14 cellular contexts compared by ENCODE assay signal in genomic region chr2:152396051-152396511, GRCh38.
DNase-seq lines count a peak whose midpoint lies in the region; ATAC-seq and TF ChIP-seq lines count a peak whose summit lies in the region.
"Had no signal": no experiment of that assay in that cellular context is flagged by ENCODE, and none has a peak within 500 bp of the region (broad histone marks: within the 10 kb centered on the region; RNA-seq: fewer than 3 reads in every experiment).

No MANE protein-coding gene starts in this region.

- 70 to 86% methylated on average over 4 of the region's 4 CpGs for WGBS in sigmoid colon, 2 donors

- TF ChIP-seq CTCF in AG04449 (IDR thresholded peaks at IDR 0.05; ENCODE audit: insufficient read depth, low read length, missing control alignments) (no peak), ascending aorta (IDR thresholded peaks at IDR 0.05) (no peak), sigmoid colon (IDR thresholded peaks at IDR 0.05) (no peak), endothelial cell (IDR thresholded peaks at IDR 0.05; ENCODE audit: unreplicated experiment) (no peak), foreskin keratinocyte (conservative IDR thresholded peaks at IDR 0.05) (no peak)

- CTCF ChIA-PET in AG04449 (lab: Yijun Ruan, JAX): interaction anchor here (0.9 to 1.6 kb wide), 2 partner anchors 240 to 372 kb away, joined by 3 to 5 read pairs; no protein-coding TSS in a partner anchor

- intact Hi-C loops in ascending aorta (cut with DNase I): no loop called here
- intact Hi-C loops in left ventricle myocardium superior (cut with micrococcal nuclease): no loop called here
- intact Hi-C loops in sigmoid colon (cut with DNase I): no loop called here

- H3K9me3 ChIP-seq in ascending aorta (no peaks in the 10 kb centered on the region), sigmoid colon (no peaks in the 10 kb centered on the region)

- H3K27me3 ChIP-seq in ascending aorta (no peaks in the 10 kb centered on the region), sigmoid colon (no peaks in the 10 kb centered on the region), foreskin keratinocyte (no peaks in the 10 kb centered on the region)

- ATAC-seq in left ventricle myocardium superior: peak; percentile 45
- ATAC-seq in foreskin keratinocyte: no peak

- H3K4me1 ChIP-seq in ascending aorta: peaks cover 3 to 19% of the 10 kb centered on the region in 2 donors
- peaks cover 0 to 32% (median 28%) of the 10 kb centered on the region in 4 donors for H3K4me1 ChIP-seq in sigmoid colon
- peaks cover 6% of the 10 kb centered on the region for H3K4me1 ChIP-seq in foreskin keratinocyte

- peaks cover 1% of the 10 kb centered on the region for H3K27me3 Mint-ChIP-seq in endothelial cell (ENCODE audit: unreplicated experiment)

- H3K4me3 Mint-ChIP-seq in endothelial cell (ENCODE audit: unreplicated experiment): no peak overlapping the region
- H3K4me3 Mint-ChIP-seq: endodermal cell, nephron progenitor cell had no signal

- H3K36me3 Mint-ChIP-seq in endothelial cell (ENCODE audit: low read depth, unreplicated experiment): no peaks in the 10 kb centered on the region

- no peaks in the 10 kb centered on the region for H3K36me3 ChIP-seq in ascending aorta
- no peaks in the 10 kb centered on the region for H3K36me3 ChIP-seq in sigmoid colon

- TF ChIP-seq POLR2A in sigmoid colon (IDR thresholded peaks at IDR 0.05): no peak

- POLR2A ChIA-PET in AG04449 (lab: Yijun Ruan, JAX): no interaction called here

- DNase-seq in AG04449 (ENCODE audit: low read depth, low spot score) (no peak), ascending aorta (ENCODE audit: low spot score in 2 of 2) (no peak), left ventricle myocardium superior (no peak), sigmoid colon (no peak), endothelial cell (ENCODE audit: low spot score) (no peak), foreskin keratinocyte (no peak), retina (no peak)
- DNase-seq in central memory CD4-positive, alpha-beta T cell: no peak
- DNase-seq: endodermal cell; MM.1S; NCI-H2227 treated with DMSO at 0.1 percent for 48 hours; nephron progenitor cell; stimulated activated CD4-positive, alpha-beta T cell treated with anti-CD3 and anti-CD28 coated beads, Interleukin-4, amount 100 ng/mL, for 24 hours had no signal

- H3K4me3 ChIP-seq in AG04449 (ENCODE audit: low read depth, low read length) (peak overlapping the region; percentile 3; the same call in 1 of the 2 replicates), ascending aorta (peak overlapping the region; percentile 10 to 59), sigmoid colon (peak overlapping the region in 3 of 4 donors; percentile 2 to 33 (median 32))

- no peak for TF ChIP-seq EP300 in sigmoid colon (IDR thresholded peaks at IDR 0.05)

- no peaks in the 10 kb centered on the region for H3K9me3 Mint-ChIP-seq in endothelial cell (ENCODE audit: unreplicated experiment)
- H3K9me3 Mint-ChIP-seq: endodermal cell, nephron progenitor cell had no signal

- peak overlapping the region; percentile 60 to 82 for H3K27ac ChIP-seq in ascending aorta
- peak overlapping the region; percentile 43 to 65 (median 59) for H3K27ac ChIP-seq in sigmoid colon
- no peak overlapping the region for H3K27ac ChIP-seq in foreskin keratinocyte
- H3K27ac ChIP-seq: RWPE1 had no signal

- H3K27ac Mint-ChIP-seq in endothelial cell (ENCODE audit: unreplicated experiment): no peak overlapping the region
- H3K27ac Mint-ChIP-seq: endodermal cell, nephron progenitor cell had no signal

- H3K4me1 Mint-ChIP-seq in endothelial cell (ENCODE audit: unreplicated experiment): peaks cover 10% of the 10 kb centered on the region
